Comparison of ENCODE assay signal across 18 cellular contexts in the genomic region with DNA sequence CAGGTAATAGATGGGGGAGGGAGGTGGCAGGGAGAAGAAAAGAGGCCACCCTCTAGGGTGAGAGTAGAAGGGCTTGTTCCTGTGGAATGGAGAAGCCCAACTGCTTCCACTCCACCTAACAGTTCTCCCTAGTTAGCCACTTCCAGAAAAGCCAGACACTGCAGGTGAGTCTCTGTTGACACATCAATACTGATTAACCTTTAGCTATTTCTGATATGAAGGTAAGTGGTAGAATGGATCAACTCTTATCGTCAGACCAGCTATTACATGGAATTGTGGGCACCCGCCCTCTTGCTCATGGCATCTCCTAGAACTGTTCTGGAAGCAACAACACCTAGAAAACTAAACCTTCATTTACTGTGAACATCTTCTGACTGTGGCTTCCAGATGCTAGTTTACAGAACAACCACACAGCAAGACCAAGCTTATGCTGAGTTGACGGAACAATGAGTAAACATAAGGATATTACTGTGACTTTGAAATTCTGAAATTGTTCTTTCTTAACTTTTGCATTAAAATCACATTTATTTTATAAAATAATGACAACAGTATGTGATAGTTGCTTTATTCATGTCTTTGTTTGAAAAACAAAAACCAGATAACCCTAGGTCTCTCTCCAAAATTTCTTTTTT. TPM values are rescaled to one million over a fixed set of nuclear protein-coding genes. Genes with fewer than 3 reads are reported as not detected.
"Had no signal": no experiment of that assay in that cellular context is flagged by ENCODE, and none has a peak within 500 bp of the region (broad histone marks: within the 10 kb centered on the region; RNA-seq: fewer than 3 reads in every experiment).

No MANE protein-coding gene starts in this region.

- H3K4me1 ChIP-seq: foreskin keratinocyte, parathyroid adenoma, thyroid gland had no signal

- DNase-seq: activated CD4-positive, alpha-beta memory T cell treated with anti-CD3 and anti-CD28 coated beads, Interleukin-2, amount 10 ng/mL, durations not matched to agents 7 days and 5 days; activated CD4-positive, alpha-beta T cell treated with anti-CD3 and anti-CD28 coated beads for 48 hours; activated CD4-positive, CD25-positive, alpha-beta regulatory T cell; activated CD8-positive, alpha-beta memory T cell treated with anti-CD3 and anti-CD28 coated beads, Interleukin-2, amount 10 ng/mL, durations not matched to agents 7 days and 5 days; foreskin keratinocyte; hippocampal formation; islet precursor cell; left ventricle myocardium inferior; naive thymus-derived CD8-positive, alpha-beta T cell; stimulated activated CD4-positive, alpha-beta T cell treated with anti-CD3 and anti-CD28 coated beads, Interleukin-12 subunit alpha, Interleukin-12 subunit beta, amount 100 ng/mL, for 4 hours; stimulated activated CD4-positive, alpha-beta T cell treated with anti-CD3 and anti-CD28 coated beads, Interleukin-1b, Interleukin-23, amount 100 ng/mL, for 48 hours; stimulated activated CD8-positive, alpha-beta memory T cell treated with anti-CD3 and anti-CD28 coated beads, Interleukin-4, amount 100 ng/mL, for 48 hours; stimulated activated naive CD4-positive, alpha-beta T cell; T-cell; T-helper 9 cell; thyroid gland had no signal

- H3K27ac ChIP-seq: cardiac muscle cell, foreskin keratinocyte, left ventricle myocardium inferior, parathyroid adenoma, thyroid gland had no signal

- H3K4me3 ChIP-seq: cardiac muscle cell, left ventricle myocardium inferior, thyroid gland had no signal

- H2AFZ ChIP-seq: parathyroid adenoma had no signal

- H3K9ac ChIP-seq: parathyroid adenoma had no signal

- H3K79me2 ChIP-seq: parathyroid adenoma had no signal

- H3K36me3 ChIP-seq: cardiac muscle cell had no signal

- ATAC-seq: activated CD8-positive, alpha-beta memory T cell treated with anti-CD3 and anti-CD28 coated beads, Interleukin-2, amount 10 ng/mL, durations not matched to agents 7 days and 5 days; foreskin keratinocyte; naive thymus-derived CD8-positive, alpha-beta T cell; T-cell had no signal

- H3K27me3 ChIP-seq: cardiac muscle cell, foreskin keratinocyte, thyroid gland had no signal

- H3K9me3 ChIP-seq: left ventricle myocardium inferior, thyroid gland had no signal

RNA-seq across cellular contexts. Expression of gene ANXA3, which starts 44.7 kb away (rescaled TPM):
- total RNA-seq: naive thymus-derived CD8-positive, alpha-beta T cell had no signal
- polyA plus RNA-seq: naive thymus-derived CD8-positive, alpha-beta T cell had no signal
